ENCODE assay signal across 8 cellular contexts in the genomic region with DNA sequence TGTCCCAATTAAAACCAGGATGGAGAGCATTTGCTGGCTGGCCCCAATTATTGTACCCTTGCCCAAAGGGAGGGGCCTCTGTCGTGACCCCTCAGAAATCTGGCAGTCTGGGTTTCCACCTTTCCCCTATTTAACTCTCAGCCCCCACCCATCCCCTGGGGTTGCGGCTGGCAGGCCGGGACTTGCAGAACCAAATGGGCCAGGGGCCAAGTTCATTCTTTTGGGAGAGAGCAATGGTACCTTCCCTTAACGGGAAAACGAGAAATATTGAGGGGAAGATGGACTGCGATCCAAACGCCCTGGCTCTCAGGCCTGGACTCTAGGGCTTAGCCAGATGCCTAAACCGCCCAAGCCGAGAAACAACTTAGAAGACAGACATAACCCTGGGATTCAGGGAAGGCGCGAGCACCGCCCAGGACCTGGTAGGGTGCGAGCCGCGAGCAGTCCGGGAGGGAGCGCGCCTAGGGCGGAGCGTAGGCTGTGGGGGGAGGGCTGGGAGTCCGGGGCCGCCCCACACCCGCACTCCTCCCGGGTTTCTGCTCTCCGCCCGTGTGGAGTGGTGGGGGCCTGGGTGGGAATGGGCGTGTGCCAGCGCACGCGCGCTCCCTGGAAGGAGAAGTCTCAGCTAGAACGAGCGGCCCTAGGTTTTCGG. TPM values are rescaled to one million over a fixed set of nuclear protein-coding genes. Genes with fewer than 3 reads are reported as not detected.
DNase-seq lines count a peak whose midpoint lies in the region; ATAC-seq and TF ChIP-seq lines count a peak whose summit lies in the region.

A gene with protein sequence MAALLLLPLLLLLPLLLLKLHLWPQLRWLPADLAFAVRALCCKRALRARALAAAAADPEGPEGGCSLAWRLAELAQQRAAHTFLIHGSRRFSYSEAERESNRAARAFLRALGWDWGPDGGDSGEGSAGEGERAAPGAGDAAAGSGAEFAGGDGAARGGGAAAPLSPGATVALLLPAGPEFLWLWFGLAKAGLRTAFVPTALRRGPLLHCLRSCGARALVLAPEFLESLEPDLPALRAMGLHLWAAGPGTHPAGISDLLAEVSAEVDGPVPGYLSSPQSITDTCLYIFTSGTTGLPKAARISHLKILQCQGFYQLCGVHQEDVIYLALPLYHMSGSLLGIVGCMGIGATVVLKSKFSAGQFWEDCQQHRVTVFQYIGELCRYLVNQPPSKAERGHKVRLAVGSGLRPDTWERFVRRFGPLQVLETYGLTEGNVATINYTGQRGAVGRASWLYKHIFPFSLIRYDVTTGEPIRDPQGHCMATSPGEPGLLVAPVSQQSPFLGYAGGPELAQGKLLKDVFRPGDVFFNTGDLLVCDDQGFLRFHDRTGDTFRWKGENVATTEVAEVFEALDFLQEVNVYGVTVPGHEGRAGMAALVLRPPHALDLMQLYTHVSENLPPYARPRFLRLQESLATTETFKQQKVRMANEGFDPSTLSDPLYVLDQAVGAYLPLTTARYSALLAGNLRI (plus strand): TSS at position 628 of the 652 bp plus-strand sequence. CDS start 91 bp downstream, outside the sequence.

- H3K4me3 ChIP-seq in AG09309 (ENCODE audit: control insufficient read depth, low read depth, low read length) = peak within 1 kb of the TSS; percentile 46
- H3K4me3 ChIP-seq in epithelial cell of esophagus (ENCODE audit: low read length) = peak within 1 kb of the TSS; percentile 63
- H3K4me3 ChIP-seq in thoracic aorta = peak within 1 kb of the TSS; percentile 86

- peaks cover 26% of the 10 kb centered on the region for H3K36me3 ChIP-seq in thoracic aorta

- H3K9me3 ChIP-seq in T-helper 17 cell (ENCODE audit: control insufficient read depth, low read length, poor library complexity, severe bottlenecking) (no peaks in the 10 kb centered on the region), thoracic aorta (no peaks in the 10 kb centered on the region)

- H3K27me3 Mint-ChIP-seq in T-helper 17 cell = no peaks in the 10 kb centered on the region

- peak within 1 kb of the TSS; percentile 43 for H3K27ac Mint-ChIP-seq in T-helper 17 cell

- H3K4me1 Mint-ChIP-seq in T-helper 17 cell = peaks cover 17% of the 10 kb centered on the region

- peak within 1 kb of the TSS; percentile 84 for H3K4me3 Mint-ChIP-seq in T-helper 17 cell

- peak within 1 kb of the TSS; percentile 83 to 91 for H3K27ac ChIP-seq in thoracic aorta

- no peaks in the 10 kb centered on the region for H3K27me3 ChIP-seq in thoracic aorta (replicated peaks; ENCODE audit: insufficient read depth)

- no peak for DNase-seq in AG09309 (ENCODE audit: low read depth)
- peak; percentile 77 for DNase-seq in HuH-7.5 (ENCODE audit: low spot score)
- no peak for DNase-seq in T-helper 17 cell
- DNase-seq in epithelial cell of esophagus (ENCODE audit: low read depth) = peak; percentile 47
- no peak for DNase-seq in mesenteric fat pad (ENCODE audit: low spot score)
- no peak for DNase-seq in thoracic aorta (ENCODE audit: low spot score)

- ATAC-seq in GM18907 (IDR thresholded peaks at IDR 0.05; ENCODE audit: unreplicated experiment) (peak; percentile 19), T-helper 17 cell (peak; percentile 30), thoracic aorta (ENCODE audit: insufficient number of reproducible peaks, low FRiP score, low read depth) (peak; percentile 27), GM21390 (IDR thresholded peaks at IDR 0.05; ENCODE audit: unreplicated experiment) (no peak)

- no peaks in the 10 kb centered on the region for H3K36me3 Mint-ChIP-seq in T-helper 17 cell (ENCODE audit: low read depth)

- H3K4me1 ChIP-seq in thoracic aorta (ENCODE audit: control insufficient read depth in 1 of 2, low read depth in 2 of 2) = peaks cover 35 to 67% of the 10 kb centered on the region in 2 donors

- TF ChIP-seq CTCF in AG09309 (IDR thresholded peaks at IDR 0.05; ENCODE audit: control insufficient read depth, insufficient read depth, low read depth, low read length, missing control alignments) (no peak), epithelial cell of esophagus (IDR thresholded peaks at IDR 0.05; ENCODE audit: insufficient read depth, low read depth, low read length, missing control alignments) (no peak), thoracic aorta (IDR thresholded peaks at IDR 0.05) (no peak)

RNA-seq across cellular contexts. Expression of the gene that starts here (rescaled TPM):
- total RNA-seq in T-helper 17 cell = 10 to 100 TPM in 1 of 2 donors, 1 to 10 TPM in 1; 7.4 to 10.0 TPM
- total RNA-seq in mesenteric fat pad = 87.4 TPM
- 100 to 1,000 TPM in 1 of 2 donors, 10 to 100 TPM in 1; 71.7 to 116 TPM for total RNA-seq in thoracic aorta

Comparison
In these comparisons a context has a peak if more than half of its experiments do, and no peak if none do; other contexts are left out.
1. DNase-seq: peak in HuH-7.5 (single experiment) and epithelial cell of esophagus (single experiment); none in AG09309 (single experiment), T-helper 17 cell (0 of 3), mesenteric fat pad (single experiment) and thoracic aorta (single experiment).
2. Peak in every context shown above with its lines, with median percentiles within 50 percentile points of each other: H3K4me3 ChIP-seq.